Comparison of ENCODE assay signal across 19 cellular contexts in the genomic region with DNA sequence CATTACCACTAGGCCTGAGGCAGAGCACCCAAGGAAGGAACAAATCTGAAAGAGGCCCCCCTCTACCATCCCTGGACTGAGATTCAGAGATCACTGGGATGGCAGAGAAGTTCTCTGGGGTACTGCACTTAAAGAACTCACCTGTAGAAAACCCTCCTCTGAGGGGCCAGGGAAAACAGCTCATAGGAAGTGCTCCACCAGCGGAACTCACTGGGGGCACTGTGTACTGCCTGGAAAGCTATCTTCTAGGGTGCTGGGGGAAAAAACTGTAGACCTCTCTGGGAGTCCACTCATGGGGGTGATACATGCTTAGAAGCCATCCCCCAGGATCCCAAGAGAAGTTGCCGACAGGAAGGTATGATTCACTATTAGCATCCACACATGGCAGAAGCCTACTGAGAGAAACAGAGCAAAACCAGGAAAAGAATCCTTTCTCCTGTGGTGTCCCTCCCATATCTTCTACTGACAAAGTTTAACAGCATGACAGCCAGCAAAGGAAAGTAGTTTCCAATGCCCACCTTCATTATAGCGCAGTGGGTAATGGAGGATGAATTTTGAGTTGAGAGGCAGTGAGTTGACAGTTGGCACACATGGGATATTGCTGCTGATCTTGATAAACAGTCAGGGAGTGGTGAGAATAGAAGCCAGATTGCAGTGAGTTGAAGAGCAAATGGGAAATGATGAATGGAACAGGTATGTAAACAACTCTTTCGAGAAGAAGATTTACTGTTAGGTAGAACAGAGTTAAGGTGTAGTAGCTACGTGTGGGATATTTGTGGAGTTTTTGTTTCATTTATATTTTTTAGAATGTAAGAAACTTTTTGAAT.
"Had no signal": no experiment of that assay in that cellular context is flagged by ENCODE, and none has a peak within 500 bp of the region (broad histone marks: within the 10 kb centered on the region; RNA-seq: fewer than 3 reads in every experiment).

No MANE protein-coding gene starts in this region.

- H3K9me3 Mint-ChIP-seq: activated CD4-positive, alpha-beta memory T cell treated with anti-CD3 and anti-CD28 coated beads, Interleukin-2, amount 10 ng/mL, durations not matched to agents 7 days and 5 days; activated T-cell treated with anti-CD3 and anti-CD28 coated beads, Interleukin-2, amount 50 U/mL, for 72 hours; stimulated activated memory B cell treated with anti-CD40 and anti-IgM and Interleukin-4, amounts not matched to agents 10 μg/mL and 1 μg/mL and 100 μg/mL, for 72 hours had no signal

- H3K27me3 ChIP-seq: ascending aorta, cardiac muscle cell, colonic mucosa, right lobe of liver, tibial nerve had no signal

- H3K27me3 Mint-ChIP-seq: activated CD4-positive, alpha-beta memory T cell treated with anti-CD3 and anti-CD28 coated beads, Interleukin-2, amount 10 ng/mL, durations not matched to agents 7 days and 5 days; activated CD4-positive, alpha-beta T cell treated with anti-CD3 and anti-CD28 coated beads for 36 hours; stimulated activated memory B cell treated with anti-CD40 and anti-IgM and Interleukin-4, amounts not matched to agents 10 μg/mL and 1 μg/mL and 100 μg/mL, for 72 hours had no signal

- H3K36me3 ChIP-seq: ascending aorta, cardiac muscle cell, colonic mucosa, right lobe of liver had no signal

- ATAC-seq: activated CD4-positive, alpha-beta T cell treated with anti-CD3 and anti-CD28 coated beads for 36 hours; activated T-cell treated with anti-CD3 and anti-CD28 coated beads, Interleukin-2, amount 50 U/mL, for 72 hours; psoas muscle; right lobe of liver; stimulated activated memory B cell treated with anti-CD40 and anti-IgM and Interleukin-4, amounts not matched to agents 10 μg/mL and 1 μg/mL and 100 μg/mL, for 72 hours had no signal

- H3K4me3 ChIP-seq: ascending aorta, cardiac muscle cell, colonic mucosa, psoas muscle, right lobe of liver, tibial nerve had no signal

- H3K9me3 ChIP-seq: ascending aorta, colonic mucosa, right lobe of liver, tibial nerve had no signal

- H3K4me1 ChIP-seq: ascending aorta, colonic mucosa, psoas muscle, right lobe of liver, tibial nerve had no signal

- H3K27ac ChIP-seq: ascending aorta, cardiac muscle cell, colonic mucosa, psoas muscle, right lobe of liver, tibial nerve, VCaP had no signal

- H3K4me3 Mint-ChIP-seq: activated CD4-positive, alpha-beta memory T cell treated with anti-CD3 and anti-CD28 coated beads, Interleukin-2, amount 10 ng/mL, durations not matched to agents 7 days and 5 days; activated CD4-positive, alpha-beta T cell treated with anti-CD3 and anti-CD28 coated beads for 36 hours; activated T-cell treated with anti-CD3 and anti-CD28 coated beads, Interleukin-2, amount 50 U/mL, for 72 hours; nephron progenitor cell; stimulated activated memory B cell treated with anti-CD40 and anti-IgM and Interleukin-4, amounts not matched to agents 10 μg/mL and 1 μg/mL and 100 μg/mL, for 72 hours had no signal

- H3K4me1 Mint-ChIP-seq: activated CD4-positive, alpha-beta memory T cell treated with anti-CD3 and anti-CD28 coated beads, Interleukin-2, amount 10 ng/mL, durations not matched to agents 7 days and 5 days; nephron progenitor cell had no signal

- DNase-seq: activated CD4-positive, alpha-beta memory T cell treated with anti-CD3 and anti-CD28 coated beads, Interleukin-2, amount 10 ng/mL, durations not matched to agents 7 days and 5 days; activated CD4-positive, alpha-beta T cell treated with anti-CD3 and anti-CD28 coated beads for 36 hours; activated CD8-positive, alpha-beta memory T cell treated with anti-CD3 and anti-CD28 coated beads, Interleukin-2, amount 50 U/mL, for 4 hours; activated gamma-delta T cell treated with Interleukin-2 at 50 U/mL for 16 hours; activated T-cell treated with anti-CD3 and anti-CD28 coated beads, Interleukin-2, amount 50 U/mL, for 72 hours; colonic mucosa; effector memory CD4-positive, alpha-beta T cell; foreskin melanocyte; head of caudate nucleus; kidney; nephron progenitor cell; psoas muscle; right lobe of liver; T1000 had no signal

- H3K27ac Mint-ChIP-seq: activated CD4-positive, alpha-beta memory T cell treated with anti-CD3 and anti-CD28 coated beads, Interleukin-2, amount 10 ng/mL, durations not matched to agents 7 days and 5 days; activated CD4-positive, alpha-beta T cell treated with anti-CD3 and anti-CD28 coated beads for 36 hours; activated T-cell treated with anti-CD3 and anti-CD28 coated beads, Interleukin-2, amount 50 U/mL, for 72 hours; nephron progenitor cell; stimulated activated memory B cell treated with anti-CD40 and anti-IgM and Interleukin-4, amounts not matched to agents 10 μg/mL and 1 μg/mL and 100 μg/mL, for 72 hours had no signal
